Comparison of ENCODE assay signal across 21 cellular contexts in genomic region chr6:156660389-156660788, GRCh38.
"Had no signal": no experiment of that assay in that cellular context is flagged by ENCODE, and none has a peak within 500 bp of the region (broad histone marks: within the 10 kb centered on the region; RNA-seq: fewer than 3 reads in every experiment).

No MANE protein-coding gene starts in this region.

- H3K27ac Mint-ChIP-seq: mesothelial cell of epicardium; natural killer cell treated with Interleukin-12 subunit alpha and Interleukin-12 subunit beta and Interleukin-15 and Interleukin-18, amount 100 ng/mL, for 72 hours had no signal

- H3K36me3 Mint-ChIP-seq: mesothelial cell of epicardium; natural killer cell treated with Interleukin-12 subunit alpha and Interleukin-12 subunit beta and Interleukin-15 and Interleukin-18, amount 100 ng/mL, for 72 hours had no signal

- H3K4me3 Mint-ChIP-seq: mesothelial cell of epicardium; natural killer cell treated with Interleukin-12 subunit alpha and Interleukin-12 subunit beta and Interleukin-15 and Interleukin-18, amount 100 ng/mL, for 72 hours; neural crest cell had no signal

- ATAC-seq: heart right ventricle; left cardiac atrium; left lung; mucosa of descending colon; natural killer cell treated with Interleukin-12 subunit alpha and Interleukin-12 subunit beta and Interleukin-15 and Interleukin-18, amount 100 ng/mL, for 72 hours; pancreas; sciatic nerve; stimulated activated naive CD8-positive, alpha-beta T cell treated with anti-CD3 and anti-CD28 coated beads, Interleukin-15, Interleukin-2, amounts not matched to agents 100 U/mL and 50 U/mL, for 24 hours had no signal

- H3K27me3 Mint-ChIP-seq: naive B cell had no signal

- DNase-seq: dermis blood vessel endothelial cell; effector memory CD4-positive, alpha-beta T cell; foreskin melanocyte; glutamatergic neuron; heart right ventricle; hippocampal formation; left cardiac atrium; left lung; mesenchymal stem cell; mucosa of descending colon; naive B cell; pancreas; stimulated activated CD4-positive, alpha-beta T cell treated with anti-CD3 and anti-CD28 coated beads, Interleukin-12 subunit alpha, Interleukin-12 subunit beta, amount 100 ng/mL, for 4 hours; stimulated activated CD4-positive, alpha-beta T cell treated with anti-CD3 and anti-CD28 coated beads, Interleukin-1b, Interleukin-23, amount 100 ng/mL, for 48 hours; stimulated activated CD4-positive, alpha-beta T cell treated with anti-CD3 and anti-CD28 coated beads, Interleukin-4, amount 100 ng/mL, for 1 hour; stimulated activated CD8-positive, alpha-beta memory T cell treated with anti-CD3 and anti-CD28 coated beads, Interleukin-4, amount 100 ng/mL, for 48 hours; stimulated activated naive CD8-positive, alpha-beta T cell treated with anti-CD3 and anti-CD28 coated beads, Interleukin-15, Interleukin-2, amounts not matched to agents 100 U/mL and 50 U/mL, for 24 hours had no signal

- H3K9me3 Mint-ChIP-seq: natural killer cell treated with Interleukin-12 subunit alpha and Interleukin-12 subunit beta and Interleukin-15 and Interleukin-18, amount 100 ng/mL, for 72 hours; neural crest cell had no signal
